22 cellular contexts compared by ENCODE assay signal in genomic region chr1:213163278-213163711, GRCh38.
A peak's percentile ranks its signal among the peaks of the same experiment; 100 is the strongest.
DNase-seq lines count a peak whose midpoint lies in the region; ATAC-seq and TF ChIP-seq lines count a peak whose summit lies in the region.
"Had no signal": no experiment of that assay in that cellular context is flagged by ENCODE, and none has a peak within 500 bp of the region (broad histone marks: within the 10 kb centered on the region; RNA-seq: fewer than 3 reads in every experiment).

No MANE protein-coding gene starts in this region.

- TF ChIP-seq CTCF in HEK293 (tag by site-specific recombination; IDR thresholded peaks at IDR 0.05) (no peak), coronary artery (IDR thresholded peaks at IDR 0.05) (no peak), mesothelial cell of epicardium (IDR thresholded peaks at IDR 0.05; ENCODE audit: unreplicated experiment) (no peak)

- POLR2A ChIA-PET in HEK293 (lab: Yijun Ruan, JAX) = no interaction called here

- no peaks in the 10 kb centered on the region for H3K79me2 ChIP-seq in ACC112 (ENCODE audit: control insufficient read depth, insufficient read depth, low read length, unreplicated experiment)

- peak overlapping the region; percentile 2 for H3K27ac Mint-ChIP-seq in mesothelial cell of epicardium
- H3K27ac Mint-ChIP-seq: CD14-positive monocyte; naive thymus-derived CD8-positive, alpha-beta T cell had no signal

- H3K27me3 Mint-ChIP-seq in mesothelial cell of epicardium (ENCODE audit: low read depth) = no peaks in the 10 kb centered on the region
- H3K27me3 Mint-ChIP-seq: naive thymus-derived CD8-positive, alpha-beta T cell had no signal

- H3K4me1 ChIP-seq in ACC112 (ENCODE audit: control insufficient read depth, insufficient read depth, low read length, unreplicated experiment) (peaks cover 18% of the 10 kb centered on the region), HEK293 (ENCODE audit: control insufficient read depth, insufficient read depth, low read length) (0 out of 2 replicates have a peak, but pooled peaks cover 4% of the 10 kb centered on the region)
- H3K4me1 ChIP-seq: stomach had no signal

- H3K27ac ChIP-seq in ACC112 (ENCODE audit: low read depth, low read length) = peak overlapping the region; percentile 38
- no peak overlapping the region for H3K27ac ChIP-seq in HEK293 (ENCODE audit: extremely low read depth, low read depth, low read length)
- peak overlapping the region; percentile 30 to 79 for H3K27ac ChIP-seq in coronary artery
- H3K27ac ChIP-seq: stomach had no signal

- no peaks in the 10 kb centered on the region for H3K9me3 ChIP-seq in HEK293 (ENCODE audit: control insufficient read depth, insufficient read depth, low read depth, low read length)
- H3K9me3 ChIP-seq: stomach had no signal

- H3K4me3 ChIP-seq in ACC112 (ENCODE audit: low read depth, low read length) = no peak overlapping the region
- H3K4me3 ChIP-seq in HEK293 (ENCODE audit: low read depth, low read length) = no peak overlapping the region
- H3K4me3 ChIP-seq in coronary artery = no peak overlapping the region
- H3K4me3 ChIP-seq: K562, stomach had no signal

- peaks cover 8% of the 10 kb centered on the region for H3K36me3 Mint-ChIP-seq in mesothelial cell of epicardium

- no peaks in the 10 kb centered on the region for H3K4me1 Mint-ChIP-seq in mesothelial cell of epicardium
- H3K4me1 Mint-ChIP-seq: CD14-positive monocyte had no signal

- H3K9me3 Mint-ChIP-seq in mesothelial cell of epicardium = peaks cover 4% of the 10 kb centered on the region
- H3K9me3 Mint-ChIP-seq: CD14-positive monocyte had no signal

- H3K36me3 ChIP-seq in ACC112 (ENCODE audit: insufficient read depth, low read length) = peaks cover 4% of the 10 kb centered on the region; the same call in 1 of the 2 replicates
- H3K36me3 ChIP-seq in HEK293 (ENCODE audit: control insufficient read depth in 2 of 2, insufficient read depth in 1 of 2, low read length in 2 of 2) = peaks cover 0 to 2% of the 10 kb centered on the region in 2 experiments; a peak in 1 of 3 replicates

- ATAC-seq in HG03520 (IDR thresholded peaks at IDR 0.05; ENCODE audit: unreplicated experiment) = no peak
- ATAC-seq: activated T-cell treated with anti-CD3 and anti-CD28 coated beads, Interleukin-2, amount 50 U/mL, for 4 hours; HCT116; K562; naive thymus-derived CD8-positive, alpha-beta T cell had no signal

- DNase-seq in coronary artery (ENCODE audit: low spot score) = no peak
- no peak for DNase-seq in mesothelial cell of epicardium (ENCODE audit: low spot score in 2 of 2, unreplicated experiment in 2 of 2)
- DNase-seq in NCI-H2029 (lab: John Stamatoyannopoulos, UW) = no peak
- DNase-seq in NCI-H1105 (lab: John Stamatoyannopoulos, UW) = no peak
- DNase-seq in effector CD8-positive, alpha-beta T cell (lab: John Stamatoyannopoulos, UW) = no peak
- DNase-seq: ACHN; activated naive CD4-positive, alpha-beta T cell; activated T-cell treated with anti-CD3 and anti-CD28 coated beads, Interleukin-2, amount 50 U/mL, for 4 hours; amygdala; central memory CD4-positive, alpha-beta T cell; naive thymus-derived CD8-positive, alpha-beta T cell; NCI-H146; NCI-H2171 treated with DMSO at 0.1 percent for 48 hours; NCI-H526; stomach; T1000 had no signal

- no peaks in the 10 kb centered on the region for H3K27me3 ChIP-seq in ACC112 (ENCODE audit: insufficient read depth, low read length)
- H3K27me3 ChIP-seq: stomach had no signal

- no peak overlapping the region for H3K4me3 Mint-ChIP-seq in mesothelial cell of epicardium
- H3K4me3 Mint-ChIP-seq: activated T-cell treated with anti-CD3 and anti-CD28 coated beads, Interleukin-2, amount 50 U/mL, for 4 hours; CD14-positive monocyte; naive thymus-derived CD8-positive, alpha-beta T cell had no signal

- H2AFZ ChIP-seq in ACC112 (ENCODE audit: low read length, unreplicated experiment) = no peak overlapping the region

- CTCF ChIA-PET in HEK293 (lab: Yijun Ruan, JAX) = interaction anchor here (1.2 kb wide), 1 partner anchor 40 kb away, joined by 3 read pairs; no protein-coding TSS in a partner anchor

TF ChIP-seq in HEK293, 187 proteins besides CTCF, POLR2A, EP300 and RAD21 (continues in another document):
- TF ChIP-seq KLF17 (tag by site-specific recombination; IDR thresholded peaks at IDR 0.05) (no peak), MYNN (tag by site-specific recombination; IDR thresholded peaks at IDR 0.05; ENCODE audit: borderline replicate concordance) (no peak), ZNF658 (tag by site-specific recombination; IDR thresholded peaks at IDR 0.05) (no peak), ZNF501 (tag by site-specific recombination; IDR thresholded peaks at IDR 0.05) (no peak), ZNF391 (tag by site-specific recombination; IDR thresholded peaks at IDR 0.05; ENCODE audit: borderline replicate concordance, low read depth) (no peak), ZNF302 (tag by site-specific recombination; IDR thresholded peaks at IDR 0.05; ENCODE audit: low read depth) (no peak), ZFP41 (tag by site-specific recombination; IDR thresholded peaks at IDR 0.05; ENCODE audit: borderline replicate concordance) (no peak), ZNF596 (tag by site-specific recombination; IDR thresholded peaks at IDR 0.05) (no peak), WT1 (tag by site-specific recombination; IDR thresholded peaks at IDR 0.05) (no peak), ZNF792 (tag by site-specific recombination; IDR thresholded peaks at IDR 0.05) (no peak), RBAK (tag by site-specific recombination; IDR thresholded peaks at IDR 0.05) (no peak), ZNF626 (tag by site-specific recombination; IDR thresholded peaks at IDR 0.05) (no peak), ZNF114 (tag by site-specific recombination; IDR thresholded peaks at IDR 0.05) (no peak), ZSCAN30 (tag by site-specific recombination; IDR thresholded peaks at IDR 0.05) (no peak), ZNF558 (tag by site-specific recombination; IDR thresholded peaks at IDR 0.05) (no peak), ZNF670 (tag by site-specific recombination; IDR thresholded peaks at IDR 0.05; ENCODE audit: low read depth) (no peak), MEIS1 (CRISPR knock-in tag; IDR thresholded peaks at IDR 0.05; ENCODE audit: borderline replicate concordance) (no peak), ZNF10 (tag by site-specific recombination; IDR thresholded peaks at IDR 0.05) (no peak), ZNF629 (tag by site-specific recombination; IDR thresholded peaks at IDR 0.05) (no peak), KLF8 (tag by site-specific recombination; IDR thresholded peaks at IDR 0.05) (no peak), ZNF843 (tag by site-specific recombination; IDR thresholded peaks at IDR 0.05) (peak; percentile 72), ZNF692 (tag by site-specific recombination; IDR thresholded peaks at IDR 0.05) (no peak), ZBTB44 (tag by site-specific recombination; IDR thresholded peaks at IDR 0.05) (no peak), ZNF624 (tag by site-specific recombination; IDR thresholded peaks at IDR 0.05) (no peak), FEZF1 (tag by site-specific recombination; IDR thresholded peaks at IDR 0.05) (peak; percentile 26; the same call in 1 of the 2 replicates), ZBTB48 (tag by site-specific recombination; IDR thresholded peaks at IDR 0.05) (no peak), ZXDB (tag by site-specific recombination; IDR thresholded peaks at IDR 0.05) (peak; percentile 28)
